ENCODE assay signal across 32 cellular contexts in genomic region chr2:30766666-30767065, GRCh38. TPM values are rescaled to one million over a fixed set of nuclear protein-coding genes. Genes with fewer than 3 reads are reported as not detected.
"Had no signal": no experiment of that assay in that cellular context is flagged by ENCODE, and none has a peak within 500 bp of the region (broad histone marks: within the 10 kb centered on the region; RNA-seq: fewer than 3 reads in every experiment).

No MANE protein-coding gene starts in this region.

- H3K27ac Mint-ChIP-seq: immature natural killer cell, natural killer cell had no signal

- ATAC-seq: esophagus mucosa; foreskin keratinocyte; heart right ventricle; left colon; left ventricle myocardium superior; lower lobe of right lung; natural killer cell; sciatic nerve; stimulated activated naive CD8-positive, alpha-beta T cell treated with anti-CD3 and anti-CD28 coated beads, Interleukin-15, Interleukin-2, amounts not matched to agents 100 U/mL and 50 U/mL, for 24 hours; upper lobe of right lung had no signal

- H3K4me3 Mint-ChIP-seq: immature natural killer cell, natural killer cell had no signal

- H3K4me1 ChIP-seq: foreskin keratinocyte, lower lobe of right lung, parathyroid adenoma, prostate gland, right atrium auricular region, tibial nerve, upper lobe of right lung, uterus had no signal

- H3K4me3 ChIP-seq: dorsolateral prefrontal cortex, heart right ventricle, lower lobe of right lung, prostate gland, right atrium auricular region, smooth muscle cell, thoracic aorta, tibial nerve, upper lobe of right lung, uterus had no signal

- H3K36me3 Mint-ChIP-seq: immature natural killer cell, natural killer cell had no signal

- DNase-seq: dorsolateral prefrontal cortex; effector CD4-positive, alpha-beta T cell; foreskin keratinocyte; glutamatergic neuron; heart right ventricle; hippocampal formation; immature natural killer cell; kidney glomerular epithelial cell; left ventricle myocardium superior; lower lobe of right lung; natural killer cell; stimulated activated CD4-positive, alpha-beta T cell treated with anti-CD3 and anti-CD28 coated beads, Interleukin-12 subunit alpha, Interleukin-12 subunit beta, amount 100 ng/mL, for 4 hours; stimulated activated CD4-positive, alpha-beta T cell treated with anti-CD3 and anti-CD28 coated beads, Interleukin-1b, Interleukin-23, amount 100 ng/mL, for 48 hours; stimulated activated CD4-positive, alpha-beta T cell treated with anti-CD3 and anti-CD28 coated beads, Interleukin-4, amount 100 ng/mL, for 1 hour; stimulated activated CD8-positive, alpha-beta memory T cell treated with anti-CD3 and anti-CD28 coated beads, Interleukin-4, amount 100 ng/mL, for 48 hours; upper lobe of right lung; uterus had no signal

- H3K4me1 Mint-ChIP-seq: immature natural killer cell, natural killer cell had no signal

- H3K9ac ChIP-seq: parathyroid adenoma had no signal

- H3K27me3 ChIP-seq: neutrophil, right atrium auricular region, tibial nerve, upper lobe of right lung, uterus had no signal

- H3K9me3 ChIP-seq: heart right ventricle, lower lobe of right lung, neutrophil, prostate gland, right atrium auricular region, thoracic aorta, tibial nerve, upper lobe of right lung, uterus had no signal

- H3K36me3 ChIP-seq: heart right ventricle, lower lobe of right lung, neutrophil, prostate gland, right atrium auricular region, thoracic aorta, tibial nerve, upper lobe of right lung, uterus had no signal

- H3K9me3 Mint-ChIP-seq: immature natural killer cell, natural killer cell had no signal

- H3K27ac ChIP-seq: dorsolateral prefrontal cortex, epithelial cell of prostate, foreskin keratinocyte, heart right ventricle, lower lobe of right lung, neutrophil, parathyroid adenoma, prostate gland, right atrium auricular region, thoracic aorta, tibial nerve, upper lobe of right lung, uterus had no signal

RNA-seq across cellular contexts. Expression of gene CAPN13, which starts 40.6 kb away (rescaled TPM):
- total RNA-seq: fibroblast of lung, foreskin keratinocyte, left ventricle myocardium superior, natural killer cell, omental fat pad, right atrium auricular region, tibial nerve had no signal
- polyA plus RNA-seq: fibroblast of lung, foreskin keratinocyte, heart right ventricle, immature natural killer cell, neural cell had no signal
